1 cellular context compared by ENCODE assay signal in the genomic region with DNA sequence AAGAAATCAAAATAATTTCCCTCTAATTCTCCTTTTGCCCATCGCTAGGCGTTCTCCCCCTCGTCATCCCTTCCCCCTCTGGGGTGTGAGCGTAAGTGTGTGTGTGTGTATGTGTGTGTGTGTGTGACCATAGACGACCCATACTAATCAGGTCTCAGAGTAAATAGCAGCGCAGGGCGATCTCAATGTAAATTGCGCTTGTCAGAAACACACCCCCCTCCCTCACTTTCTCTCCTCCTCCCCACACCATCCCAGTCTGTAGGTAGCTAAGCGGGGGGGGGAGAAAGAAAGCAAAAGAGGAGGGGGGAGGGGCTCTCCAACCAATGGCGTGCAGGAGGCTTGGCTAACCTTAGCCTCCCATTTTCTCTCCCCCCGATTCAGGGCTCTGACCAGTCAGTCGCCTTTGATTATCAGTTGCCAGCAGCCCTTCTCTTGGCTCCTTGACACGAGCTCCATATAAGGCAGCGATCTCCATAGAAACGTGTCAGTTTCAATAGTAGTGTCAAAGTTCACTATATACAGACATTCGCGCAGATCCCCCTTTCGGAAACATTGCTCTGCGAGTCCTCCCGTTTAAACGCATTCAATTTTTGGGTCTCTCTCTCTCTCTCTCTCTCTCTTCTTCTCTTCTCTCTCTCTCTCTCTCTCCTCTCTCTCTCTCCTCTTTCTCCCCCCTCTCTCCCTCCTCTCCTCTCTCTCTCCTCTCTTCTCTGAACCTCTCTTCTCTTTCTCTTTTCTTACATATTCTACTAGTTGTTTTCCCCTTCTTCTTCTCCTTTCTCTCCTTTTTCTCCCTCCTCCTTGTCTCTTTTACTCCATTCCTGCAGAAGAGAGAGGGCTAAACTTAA.
TF ChIP-seq lines count a peak whose summit lies in the region.

NR2F1 (plus strand) TSS at position 546 of the 848 bp plus-strand sequence. CDS start 1,802 bp downstream, outside the sequence.

TF ChIP-seq in SK-N-SH treated with all-trans-retinoic acid at 6 μM for 48 hours, 23 proteins besides CTCF, POLR2A, EP300 and RAD21 (continued from another document):
- no peak; the same call in 1 of the 2 replicates for TF ChIP-seq CSRNP3 (CRISPR knock-in tag; IDR thresholded peaks at IDR 0.05)
TF ChIP-seq in SK-N-SH treated with all-trans-retinoic acid at 6 μM for 48 hours: peak in this region for 5.
